ENCODE assay signal across 1 cellular context in genomic region chr10:50234486-50234885, GRCh38.
A peak's percentile ranks its signal among the peaks of the same experiment; 100 is the strongest.
TF ChIP-seq lines count a peak whose summit lies in the region.

No MANE protein-coding gene starts in this region.

TF ChIP-seq in HepG2, 621 proteins besides CTCF, POLR2A, EP300 and RAD21 (continued from another document and continues in another):
- peak; percentile 92 for TF ChIP-seq FOXA1 (IDR thresholded peaks at IDR 0.05)
- peak; percentile 99 for TF ChIP-seq FOXA1 (CRISPR knock-in tag; IDR thresholded peaks at IDR 0.05)
- TF ChIP-seq HNRNPLL (IDR thresholded peaks at IDR 0.05; ENCODE audit: low read depth, low read length, poor library complexity, severe bottlenecking), result no peak
- no peak for TF ChIP-seq HES4 (CRISPR knock-in tag; IDR thresholded peaks at IDR 0.05; ENCODE audit: borderline replicate concordance)
- TF ChIP-seq ZNF343 (CRISPR knock-in tag; IDR thresholded peaks at IDR 0.05), result no peak
- TF ChIP-seq, protein P1, sequence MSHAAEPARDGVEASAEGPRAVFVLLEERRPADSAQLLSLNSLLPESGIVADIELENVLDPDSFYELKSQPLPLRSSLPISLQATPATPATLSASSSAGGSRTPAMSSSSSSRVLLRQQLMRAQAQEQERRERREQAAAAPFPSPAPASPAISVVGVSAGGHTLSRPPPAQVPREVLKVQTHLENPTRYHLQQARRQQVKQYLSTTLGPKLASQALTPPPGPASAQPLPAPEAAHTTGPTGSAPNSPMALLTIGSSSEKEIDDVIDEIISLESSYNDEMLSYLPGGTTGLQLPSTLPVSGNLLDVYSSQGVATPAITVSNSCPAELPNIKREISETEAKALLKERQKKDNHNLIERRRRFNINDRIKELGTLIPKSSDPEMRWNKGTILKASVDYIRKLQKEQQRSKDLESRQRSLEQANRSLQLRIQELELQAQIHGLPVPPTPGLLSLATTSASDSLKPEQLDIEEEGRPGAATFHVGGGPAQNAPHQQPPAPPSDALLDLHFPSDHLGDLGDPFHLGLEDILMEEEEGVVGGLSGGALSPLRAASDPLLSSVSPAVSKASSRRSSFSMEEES (CRISPR knock-in tag; IDR thresholded peaks at IDR 0.05), result no peak
- no peak for TF ChIP-seq NFE2L1 (CRISPR knock-in tag; IDR thresholded peaks at IDR 0.05; ENCODE audit: borderline replicate concordance)
- TF ChIP-seq NR1H2 (CRISPR knock-in tag; IDR thresholded peaks at IDR 0.05; ENCODE audit: borderline replicate concordance, low read depth), result no peak
- no peak; the same call in 1 of the 2 replicates for TF ChIP-seq MTA1 (CRISPR knock-in tag; IDR thresholded peaks at IDR 0.05; ENCODE audit: borderline replicate concordance)
- TF ChIP-seq IRF9 (CRISPR knock-in tag; IDR thresholded peaks at IDR 0.05; ENCODE audit: borderline replicate concordance), result no peak
- TF ChIP-seq REXO4 (CRISPR knock-in tag; IDR thresholded peaks at IDR 0.05; ENCODE audit: borderline replicate concordance), result no peak
- no peak for TF ChIP-seq ZNF75D (CRISPR knock-in tag; IDR thresholded peaks at IDR 0.05; ENCODE audit: borderline replicate concordance)
- no peak for TF ChIP-seq CHD4 (IDR thresholded peaks at IDR 0.05; ENCODE audit: borderline replicate concordance, low read length)
- no peak for TF ChIP-seq ZNF33A (CRISPR knock-in tag; IDR thresholded peaks at IDR 0.05; ENCODE audit: borderline replicate concordance)
- no peak for TF ChIP-seq RNF219 (CRISPR knock-in tag; IDR thresholded peaks at IDR 0.05)
- no peak for TF ChIP-seq TBP (CRISPR knock-in tag; IDR thresholded peaks at IDR 0.05)
- peak; percentile 92; the same call in 1 of the 2 replicates for TF ChIP-seq FOXK1 (CRISPR knock-in tag; IDR thresholded peaks at IDR 0.05; ENCODE audit: borderline replicate concordance, low read depth)
- TF ChIP-seq ZNF615 (CRISPR knock-in tag; IDR thresholded peaks at IDR 0.05; ENCODE audit: borderline replicate concordance), result no peak
- TF ChIP-seq, protein P2, sequence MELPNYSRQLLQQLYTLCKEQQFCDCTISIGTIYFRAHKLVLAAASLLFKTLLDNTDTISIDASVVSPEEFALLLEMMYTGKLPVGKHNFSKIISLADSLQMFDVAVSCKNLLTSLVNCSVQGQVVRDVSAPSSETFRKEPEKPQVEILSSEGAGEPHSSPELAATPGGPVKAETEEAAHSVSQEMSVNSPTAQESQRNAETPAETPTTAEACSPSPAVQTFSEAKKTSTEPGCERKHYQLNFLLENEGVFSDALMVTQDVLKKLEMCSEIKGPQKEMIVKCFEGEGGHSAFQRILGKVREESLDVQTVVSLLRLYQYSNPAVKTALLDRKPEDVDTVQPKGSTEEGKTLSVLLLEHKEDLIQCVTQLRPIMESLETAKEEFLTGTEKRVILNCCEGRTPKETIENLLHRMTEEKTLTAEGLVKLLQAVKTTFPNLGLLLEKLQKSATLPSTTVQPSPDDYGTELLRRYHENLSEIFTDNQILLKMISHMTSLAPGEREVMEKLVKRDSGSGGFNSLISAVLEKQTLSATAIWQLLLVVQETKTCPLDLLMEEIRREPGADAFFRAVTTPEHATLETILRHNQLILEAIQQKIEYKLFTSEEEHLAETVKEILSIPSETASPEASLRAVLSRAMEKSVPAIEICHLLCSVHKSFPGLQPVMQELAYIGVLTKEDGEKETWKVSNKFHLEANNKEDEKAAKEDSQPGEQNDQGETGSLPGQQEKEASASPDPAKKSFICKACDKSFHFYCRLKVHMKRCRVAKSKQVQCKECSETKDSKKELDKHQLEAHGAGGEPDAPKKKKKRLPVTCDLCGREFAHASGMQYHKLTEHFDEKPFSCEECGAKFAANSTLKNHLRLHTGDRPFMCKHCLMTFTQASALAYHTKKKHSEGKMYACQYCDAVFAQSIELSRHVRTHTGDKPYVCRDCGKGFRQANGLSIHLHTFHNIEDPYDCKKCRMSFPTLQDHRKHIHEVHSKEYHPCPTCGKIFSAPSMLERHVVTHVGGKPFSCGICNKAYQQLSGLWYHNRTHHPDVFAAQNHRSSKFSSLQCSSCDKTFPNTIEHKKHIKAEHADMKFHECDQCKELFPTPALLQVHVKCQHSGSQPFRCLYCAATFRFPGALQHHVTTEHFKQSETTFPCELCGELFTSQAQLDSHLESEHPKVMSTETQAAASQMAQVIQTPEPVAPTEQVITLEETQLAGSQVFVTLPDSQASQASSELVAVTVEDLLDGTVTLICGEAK (IDR thresholded peaks at IDR 0.05), result no peak
- TF ChIP-seq, protein P2 (CRISPR knock-in tag; IDR thresholded peaks at IDR 0.05), result no peak; the same call in 1 of the 2 replicates
- TF ChIP-seq ADNP (CRISPR knock-in tag; IDR thresholded peaks at IDR 0.05), result no peak
- TF ChIP-seq ZSCAN21 (CRISPR knock-in tag; IDR thresholded peaks at IDR 0.05; ENCODE audit: borderline replicate concordance), result no peak
- peak; percentile 94 for TF ChIP-seq CREM (IDR thresholded peaks at IDR 0.05)
- no peak for TF ChIP-seq CREM (CRISPR knock-in tag; IDR thresholded peaks at IDR 0.05)
- peak; percentile 21; the same call in 1 of the 2 replicates for TF ChIP-seq LCORL (IDR thresholded peaks at IDR 0.05)
- TF ChIP-seq LCORL (CRISPR knock-in tag; IDR thresholded peaks at IDR 0.05), result peak; percentile 85
- TF ChIP-seq SAFB2 (CRISPR knock-in tag; IDR thresholded peaks at IDR 0.05; ENCODE audit: borderline replicate concordance, low read depth), result no peak
- no peak for TF ChIP-seq BRD4 (CRISPR knock-in tag; IDR thresholded peaks at IDR 0.05)
- peak; percentile 100 for TF ChIP-seq SOX5 (CRISPR knock-in tag; IDR thresholded peaks at IDR 0.05; ENCODE audit: borderline replicate concordance)
- peak; percentile 45; the same call in 1 of the 2 replicates for TF ChIP-seq AKAP8 (CRISPR knock-in tag; IDR thresholded peaks at IDR 0.05)
- TF ChIP-seq USF2 (IDR thresholded peaks at IDR 0.05; ENCODE audit: low read depth, low read length), result no peak
- TF ChIP-seq USF2 (CRISPR knock-in tag; IDR thresholded peaks at IDR 0.05; ENCODE audit: borderline replicate concordance), result no peak; the same call in 1 of the 2 replicates
- TF ChIP-seq CCDC6 (CRISPR knock-in tag; IDR thresholded peaks at IDR 0.05), result no peak
- TF ChIP-seq ZNF30 (CRISPR knock-in tag; IDR thresholded peaks at IDR 0.05), result no peak
- no peak for TF ChIP-seq CENPX (CRISPR knock-in tag; IDR thresholded peaks at IDR 0.05)
- no peak for TF ChIP-seq ONECUT2 (CRISPR knock-in tag; IDR thresholded peaks at IDR 0.05)
- no peak for TF ChIP-seq ZNF660 (CRISPR knock-in tag; IDR thresholded peaks at IDR 0.05; ENCODE audit: borderline replicate concordance, low read depth)
- TF ChIP-seq SRF (IDR thresholded peaks at IDR 0.05; ENCODE audit: low read depth, low read length), result no peak
- 0 out of 4 replicates have a peak, but pooled peaks of 1 of the 2 experiments have one; percentile 35 for TF ChIP-seq REST (IDR thresholded peaks at IDR 0.05; ENCODE audit: borderline replicate concordance in 1 of 2, low read depth in 1 of 2, low read length in 2 of 2)
- no peak for TF ChIP-seq ZNF749 (CRISPR knock-in tag; IDR thresholded peaks at IDR 0.05; ENCODE audit: borderline replicate concordance)
- no peak for TF ChIP-seq HIC2 (CRISPR knock-in tag; IDR thresholded peaks at IDR 0.05; ENCODE audit: low read depth)
- no peak for TF ChIP-seq NFYC (CRISPR knock-in tag; IDR thresholded peaks at IDR 0.05)
- no peak for TF ChIP-seq ZNF720 (CRISPR knock-in tag; IDR thresholded peaks at IDR 0.05)
